35 cellular contexts compared by ENCODE assay signal in genomic region chr17:74471341-74471740, GRCh38. TPM values are rescaled to one million over a fixed set of nuclear protein-coding genes. Genes with fewer than 3 reads are reported as not detected.
A peak's percentile ranks its signal among the peaks of the same experiment; 100 is the strongest.
DNase-seq lines count a peak whose midpoint lies in the region; ATAC-seq and TF ChIP-seq lines count a peak whose summit lies in the region.
"Had no signal": no experiment of that assay in that cellular context is flagged by ENCODE, and none has a peak within 500 bp of the region (broad histone marks: within the 10 kb centered on the region; RNA-seq: fewer than 3 reads in every experiment).

No MANE protein-coding gene starts in this region.

- no peak for ATAC-seq in activated T-cell treated with anti-CD3 and anti-CD28 coated beads, Interleukin-2, amount 50 U/mL, for 4 hours
- no peak for ATAC-seq in central memory CD8-positive, alpha-beta T cell (replicated peaks; ENCODE audit: extremely low read depth, poor library complexity, severe bottlenecking)
- ATAC-seq in stimulated activated effector memory CD8-positive, alpha-beta T cell treated with anti-CD3 and anti-CD28 coated beads, Interleukin-12 subunit alpha, Interleukin-12 subunit beta, amount 100 ng/mL, for 72 hours: peak; percentile 63
- ATAC-seq in HG03520 (IDR thresholded peaks at IDR 0.05; ENCODE audit: unreplicated experiment): no peak
- no peak for ATAC-seq in omental fat pad (ENCODE audit: low FRiP score)
- ATAC-seq: body of pancreas, left lung had no signal

- no peak overlapping the region for H3K4me3 Mint-ChIP-seq in activated T-cell treated with anti-CD3 and anti-CD28 coated beads, Interleukin-2, amount 50 U/mL, for 24 hours
- H3K4me3 Mint-ChIP-seq in activated T-cell treated with anti-CD3 and anti-CD28 coated beads, Interleukin-2, amount 50 U/mL, for 4 hours: no peak overlapping the region
- peak overlapping the region; percentile 67 for H3K4me3 Mint-ChIP-seq in central memory CD8-positive, alpha-beta T cell
- H3K4me3 Mint-ChIP-seq in stimulated activated effector memory CD8-positive, alpha-beta T cell treated with anti-CD3 and anti-CD28 coated beads, Interleukin-12 subunit alpha, Interleukin-12 subunit beta, amount 100 ng/mL, for 72 hours: no peak overlapping the region
- H3K4me3 Mint-ChIP-seq: activated CD4-positive, alpha-beta T cell treated with anti-CD3 and anti-CD28 coated beads, Interleukin-2, amount 10 ng/mL, durations not matched to agents 7 days and 5 days; H9 had no signal

- H3K9me3 ChIP-seq in KOPT-K1 (ENCODE audit: insufficient read depth, low read length, poor library complexity, severe bottlenecking): peaks cover 21% of the 10 kb centered on the region
- H3K9me3 ChIP-seq: adrenal gland, BE2C, body of pancreas had no signal

- DNase-seq in activated T-cell treated with anti-CD3 and anti-CD28 coated beads, Interleukin-2, amount 50 U/mL, for 24 hours: no peak
- DNase-seq in activated T-cell treated with anti-CD3 and anti-CD28 coated beads, Interleukin-2, amount 50 U/mL, for 4 hours: no peak
- DNase-seq in central memory CD8-positive, alpha-beta T cell (ENCODE audit: low spot score in 2 of 2): no peak
- no peak for DNase-seq in stimulated activated effector memory CD8-positive, alpha-beta T cell treated with anti-CD3 and anti-CD28 coated beads, Interleukin-12 subunit alpha, Interleukin-12 subunit beta, amount 100 ng/mL, for 72 hours (ENCODE audit: low spot score in 2 of 2)
- DNase-seq in omental fat pad (ENCODE audit: low spot score): no peak
- DNase-seq: ACHN; activated CD4-positive, alpha-beta T cell treated with anti-CD3 and anti-CD28 coated beads, Interleukin-2, amount 10 ng/mL, durations not matched to agents 7 days and 5 days; activated CD8-positive, alpha-beta memory T cell treated with anti-CD3 and anti-CD28 coated beads, Interleukin-2, amount 50 U/mL, for 4 hours; activated effector memory CD4-positive, alpha-beta T cell treated with anti-CD3 and anti-CD28 coated beads, Interleukin-2, amount 50 U/mL, for 16 hours; adrenal gland; BE2C; body of pancreas; COR-L47; H9; hypothalamus; KBM-7; left lung; MM.1S; NCI-H2029 treated with DMSO at 0.1 percent for 48 hours; NCI-H2227 treated with DMSO at 0.1 percent for 48 hours; NCI-H69; occipital lobe; RPMI8226; stomach; tibial artery had no signal

- peaks cover 10% of the 10 kb centered on the region for H3K9me3 Mint-ChIP-seq in activated T-cell treated with anti-CD3 and anti-CD28 coated beads, Interleukin-2, amount 50 U/mL, for 24 hours
- peaks cover 7% of the 10 kb centered on the region for H3K9me3 Mint-ChIP-seq in activated T-cell treated with anti-CD3 and anti-CD28 coated beads, Interleukin-2, amount 50 U/mL, for 4 hours
- no peaks in the 10 kb centered on the region for H3K9me3 Mint-ChIP-seq in central memory CD8-positive, alpha-beta T cell
- peaks cover 4% of the 10 kb centered on the region for H3K9me3 Mint-ChIP-seq in stimulated activated effector memory CD8-positive, alpha-beta T cell treated with anti-CD3 and anti-CD28 coated beads, Interleukin-12 subunit alpha, Interleukin-12 subunit beta, amount 100 ng/mL, for 72 hours

- no peaks in the 10 kb centered on the region for H3K27me3 Mint-ChIP-seq in activated T-cell treated with anti-CD3 and anti-CD28 coated beads, Interleukin-2, amount 50 U/mL, for 24 hours
- no peaks in the 10 kb centered on the region for H3K27me3 Mint-ChIP-seq in activated T-cell treated with anti-CD3 and anti-CD28 coated beads, Interleukin-2, amount 50 U/mL, for 4 hours (ENCODE audit: low read depth)
- H3K27me3 Mint-ChIP-seq in central memory CD8-positive, alpha-beta T cell: no peaks in the 10 kb centered on the region

- H3K36me3 ChIP-seq in KOPT-K1 (ENCODE audit: insufficient read depth, low read length): peaks cover 21% of the 10 kb centered on the region
- H3K36me3 ChIP-seq: adrenal gland, BE2C, SJSA1, tibial artery had no signal

- peak overlapping the region; percentile 27 for H3K27ac ChIP-seq in KOPT-K1 (ENCODE audit: low read depth, low read length, poor library complexity, severe bottlenecking)
- H3K27ac ChIP-seq: adrenal gland, body of pancreas, left lung, SJSA1, stomach, tibial artery had no signal

- TF ChIP-seq CTCF in omental fat pad (IDR thresholded peaks at IDR 0.05): no peak

- peak overlapping the region; percentile 9 for H3K27ac Mint-ChIP-seq in activated T-cell treated with anti-CD3 and anti-CD28 coated beads, Interleukin-2, amount 50 U/mL, for 24 hours
- H3K27ac Mint-ChIP-seq in central memory CD8-positive, alpha-beta T cell (ENCODE audit: low read depth): peak overlapping the region; percentile 95
- H3K27ac Mint-ChIP-seq in stimulated activated effector memory CD8-positive, alpha-beta T cell treated with anti-CD3 and anti-CD28 coated beads, Interleukin-12 subunit alpha, Interleukin-12 subunit beta, amount 100 ng/mL, for 72 hours: peak overlapping the region; percentile 87
- H3K27ac Mint-ChIP-seq: activated CD4-positive, alpha-beta T cell treated with anti-CD3 and anti-CD28 coated beads, Interleukin-2, amount 10 ng/mL, durations not matched to agents 7 days and 5 days had no signal

- peaks cover 49% of the 10 kb centered on the region for H3K4me1 Mint-ChIP-seq in activated T-cell treated with anti-CD3 and anti-CD28 coated beads, Interleukin-2, amount 50 U/mL, for 24 hours (ENCODE audit: low read depth)
- peaks cover 57% of the 10 kb centered on the region for H3K4me1 Mint-ChIP-seq in activated T-cell treated with anti-CD3 and anti-CD28 coated beads, Interleukin-2, amount 50 U/mL, for 4 hours (ENCODE audit: low read depth)
- peaks cover 59% of the 10 kb centered on the region for H3K4me1 Mint-ChIP-seq in central memory CD8-positive, alpha-beta T cell
- peaks cover 70% of the 10 kb centered on the region for H3K4me1 Mint-ChIP-seq in stimulated activated effector memory CD8-positive, alpha-beta T cell treated with anti-CD3 and anti-CD28 coated beads, Interleukin-12 subunit alpha, Interleukin-12 subunit beta, amount 100 ng/mL, for 72 hours

- peaks cover 17% of the 10 kb centered on the region for H3K36me3 Mint-ChIP-seq in activated T-cell treated with anti-CD3 and anti-CD28 coated beads, Interleukin-2, amount 50 U/mL, for 24 hours (ENCODE audit: low read depth)
- peaks cover 26% of the 10 kb centered on the region for H3K36me3 Mint-ChIP-seq in activated T-cell treated with anti-CD3 and anti-CD28 coated beads, Interleukin-2, amount 50 U/mL, for 4 hours (ENCODE audit: insufficient read depth)
- peaks cover 35% of the 10 kb centered on the region for H3K36me3 Mint-ChIP-seq in central memory CD8-positive, alpha-beta T cell (ENCODE audit: insufficient read depth)
- peaks cover 59% of the 10 kb centered on the region for H3K36me3 Mint-ChIP-seq in stimulated activated effector memory CD8-positive, alpha-beta T cell treated with anti-CD3 and anti-CD28 coated beads, Interleukin-12 subunit alpha, Interleukin-12 subunit beta, amount 100 ng/mL, for 72 hours

RNA-seq across cellular contexts. Expression of gene CD300A, which starts 4.9 kb away (rescaled TPM):
- 1 to 10 TPM; 1.3 to 2.6 (median 2.1) TPM for total RNA-seq in activated T-cell treated with anti-CD3 and anti-CD28 coated beads, Interleukin-2, amount 50 U/mL, for 4 hours
- 10 to 100 TPM in 3 of 4 donors, 1 to 10 TPM in 1; 4.8 to 24.6 (median 16.6) TPM for total RNA-seq in omental fat pad
- total RNA-seq: chondrocyte, endothelial cell of umbilical vein, fibroblast of lung, H9, HT1080, myocyte, SJSA1 had no signal

RNA-seq across cellular contexts. Expression of gene GPRC5C, which starts 39.5 kb away (rescaled TPM):
- under 1 TPM; 0.49 to 0.76 (median 0.63) TPM for total RNA-seq in activated T-cell treated with anti-CD3 and anti-CD28 coated beads, Interleukin-2, amount 50 U/mL, for 4 hours
- 10 to 100 TPM; 11.5 to 29.0 (median 16.0) TPM for total RNA-seq in omental fat pad
- total RNA-seq: activated CD4-positive, alpha-beta T cell treated with anti-CD3 and anti-CD28 coated beads, Interleukin-2, amount 10 ng/mL, durations not matched to agents 7 days and 5 days; endothelial cell of umbilical vein; HT1080; myocyte; T-helper 2 cell treated with Interferon-gamma antibody and Interleukin-4, amounts not matched to agents 100 ng/mL and 5 ng/mL, for 36 hours had no signal

RNA-seq across cellular contexts. Expression of gene CD300LB, which starts 59.9 kb away (rescaled TPM):
- not detected for total RNA-seq in activated T-cell treated with anti-CD3 and anti-CD28 coated beads, Interleukin-2, amount 50 U/mL, for 4 hours
- 10 to 100 TPM in 1 of 4 donors, 1 to 10 TPM in 1, under 1 TPM in 2; 0.63 to 14.1 (median 0.86) TPM for total RNA-seq in omental fat pad
- total RNA-seq: activated CD4-positive, alpha-beta T cell treated with anti-CD3 and anti-CD28 coated beads, Interleukin-2, amount 10 ng/mL, durations not matched to agents 7 days and 5 days; body of pancreas; chondrocyte; endothelial cell of umbilical vein; fibroblast of lung; H9; HT1080; myocyte; occipital lobe; SJSA1; skeletal muscle tissue; stomach; T-helper 2 cell treated with Interferon-gamma antibody and Interleukin-4, amounts not matched to agents 100 ng/mL and 5 ng/mL, for 36 hours had no signal

Comparison
In these comparisons a context has a peak if more than half of its experiments do, and no peak if none do; other contexts are left out.
1. H3K27ac Mint-ChIP-seq: peak in every context shown above with its lines; median percentile 95 in central memory CD8-positive, alpha-beta T cell; 87 in stimulated activated effector memory CD8-positive, alpha-beta T cell treated with anti-CD3 and anti-CD28 coated beads, Interleukin-12 subunit alpha, Interleukin-12 subunit beta, amount 100 ng/mL, for 72 hours; 9 in activated T-cell treated with anti-CD3 and anti-CD28 coated beads, Interleukin-2, amount 50 U/mL, for 24 hours.
2. RNA of gene GPRC5C, which starts 39.5 kb away (total RNA-seq): 11.5 to 29.0 TPM in omental fat pad; 0.49 to 0.76 TPM in activated T-cell treated with anti-CD3 and anti-CD28 coated beads, Interleukin-2, amount 50 U/mL, for 4 hours; every median in the first group is over 4 times any median in the second.